In the genomic region with DNA sequence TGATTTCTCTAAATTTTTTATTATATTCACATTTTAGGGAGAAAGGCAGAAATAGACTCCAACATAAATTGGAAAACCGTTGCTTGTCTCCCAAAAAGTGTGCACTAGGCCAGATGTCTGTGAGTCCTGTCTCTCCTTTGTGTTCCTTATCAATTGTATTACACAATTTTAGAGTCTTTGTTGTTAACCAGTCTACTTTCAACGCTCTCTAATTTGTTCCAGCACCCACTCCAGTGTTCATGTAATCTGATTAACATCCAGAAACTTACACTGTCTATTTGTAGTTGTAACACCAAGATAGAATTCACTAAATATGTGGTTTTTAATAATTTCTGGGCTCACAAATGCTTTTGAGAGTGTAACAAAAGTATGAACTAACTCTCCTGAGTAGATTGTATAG, we compare ENCODE assay signal across 6 cellular contexts.
"Had no signal": no experiment of that assay in that cellular context is flagged by ENCODE, and none has a peak within 500 bp of the region (broad histone marks: within the 10 kb centered on the region; RNA-seq: fewer than 3 reads in every experiment).

No MANE protein-coding gene starts in this region.

- H3K4me1 ChIP-seq: HAP-1 had no signal

- DNase-seq: GM23248, GOT3, H7, HFFc6 had no signal

- H3K9me3 ChIP-seq: HAP-1 had no signal

- H3K9ac ChIP-seq: GM23248 had no signal

- H3K4me3 ChIP-seq: GM23248, HAP-1 had no signal

- H3K27ac ChIP-seq: GM23248, HL-60 had no signal

- H2AFZ ChIP-seq: GM23248 had no signal

- H3K36me3 ChIP-seq: HAP-1 had no signal
